24 cellular contexts compared by ENCODE assay signal in the genomic region with DNA sequence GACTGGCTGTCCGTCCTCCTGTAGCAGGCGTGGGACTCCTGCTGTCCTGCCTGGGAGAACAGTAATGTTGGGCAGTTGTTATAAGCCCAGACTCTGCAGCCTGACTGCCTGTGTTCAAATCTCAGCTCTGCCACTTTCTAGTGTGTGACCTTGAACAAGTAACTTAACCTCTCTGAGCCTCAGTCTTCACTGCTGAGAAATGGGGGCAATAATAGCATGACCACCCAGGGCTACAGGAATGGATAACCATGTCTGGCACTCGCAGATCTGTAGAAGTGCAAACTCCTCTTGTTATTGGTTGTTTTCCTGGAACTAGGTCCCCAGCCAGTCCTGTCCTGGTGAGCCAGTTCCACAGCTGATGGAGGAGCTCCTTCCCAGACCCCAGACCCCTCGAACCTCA.
"Had no signal": no experiment of that assay in that cellular context is flagged by ENCODE, and none has a peak within 500 bp of the region (broad histone marks: within the 10 kb centered on the region; RNA-seq: fewer than 3 reads in every experiment).

No MANE protein-coding gene starts in this region.

- H3K4me3 Mint-ChIP-seq: dendritic cell treated with granulocyte-macrophage colony-stimulating factor and Interleukin-4, amounts not matched to agents 40 ng/mL and 50 ng/mL, for 4 days; effector memory CD8-positive, alpha-beta T cell; immature natural killer cell; mesothelial cell of epicardium had no signal

- H2AFZ ChIP-seq: hepatocyte had no signal

- H3K27me3 ChIP-seq: colonic mucosa, esophagus muscularis mucosa, gastroesophageal sphincter, heart left ventricle, hepatocyte had no signal

- ATAC-seq: effector memory CD8-positive, alpha-beta T cell; foreskin keratinocyte; gastroesophageal sphincter; heart left ventricle; left colon; left lobe of liver; left ventricle myocardium superior; mucosa of descending colon had no signal

- H3K79me2 ChIP-seq: hepatocyte had no signal

- H3K27ac Mint-ChIP-seq: dendritic cell treated with granulocyte-macrophage colony-stimulating factor and Interleukin-4, amounts not matched to agents 40 ng/mL and 50 ng/mL, for 4 days; immature natural killer cell; mesothelial cell of epicardium had no signal

- H3K4me1 ChIP-seq: colonic mucosa, foreskin keratinocyte had no signal

- H3K4me1 Mint-ChIP-seq: immature natural killer cell had no signal

- H3K27me3 Mint-ChIP-seq: effector memory CD8-positive, alpha-beta T cell had no signal

- H3K9me3 Mint-ChIP-seq: dendritic cell treated with granulocyte-macrophage colony-stimulating factor and Interleukin-4, amounts not matched to agents 40 ng/mL and 50 ng/mL, for 4 days; effector memory CD8-positive, alpha-beta T cell; immature natural killer cell; mesothelial cell of epicardium had no signal

- H3K9me3 ChIP-seq: colonic mucosa, esophagus muscularis mucosa, gastroesophageal sphincter, heart left ventricle, lower lobe of right lung, mucosa of descending colon had no signal

- DNase-seq: colonic mucosa; cortex of kidney; effector CD8-positive, alpha-beta T cell; effector memory CD8-positive, alpha-beta T cell; foreskin keratinocyte; heart left ventricle; hypothalamus; immature natural killer cell; islet precursor cell; kidney; kidney glomerular epithelial cell; left colon; left ventricle myocardium superior; lower lobe of right lung; mesenchymal stem cell; mucosa of descending colon had no signal

- H3K27ac ChIP-seq: colonic mucosa, esophagus muscularis mucosa, foreskin keratinocyte, gastroesophageal sphincter, heart left ventricle, hepatocyte, lower lobe of right lung had no signal

- H3K4me2 ChIP-seq: hepatocyte had no signal

- FAIRE-seq: endothelial cell of umbilical vein, frontal cortex, kidney had no signal

- H3K36me3 ChIP-seq: colonic mucosa, gastroesophageal sphincter, lower lobe of right lung had no signal

- H3K4me3 ChIP-seq: colonic mucosa, esophagus muscularis mucosa, gastroesophageal sphincter, heart left ventricle, hepatocyte, lower lobe of right lung, mucosa of descending colon had no signal

- H3K36me3 Mint-ChIP-seq: immature natural killer cell, mesothelial cell of epicardium had no signal
